ENCODE assay signal across 17 cellular contexts in the genomic region with DNA sequence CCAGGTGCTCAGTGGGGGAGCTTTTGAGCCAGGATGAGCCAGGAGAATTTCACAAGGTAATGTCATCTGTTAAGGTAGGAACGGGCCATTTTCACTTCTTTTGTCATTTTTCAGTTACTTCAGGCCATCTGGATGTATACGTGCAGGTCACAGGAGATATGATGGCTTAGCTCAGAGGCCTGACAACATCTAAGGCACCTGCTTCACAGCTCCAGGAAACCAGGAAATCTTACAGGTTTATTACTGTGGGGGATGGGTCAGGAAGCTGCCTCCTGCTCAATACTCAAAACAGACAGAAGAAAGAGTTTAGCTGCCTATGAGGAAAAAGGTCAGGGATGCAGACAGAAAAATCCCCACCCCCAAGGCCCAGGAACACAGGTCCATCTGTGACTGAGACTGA.
DNase-seq lines count a peak whose midpoint lies in the region; ATAC-seq, FAIRE-seq and TF ChIP-seq lines count a peak whose summit lies in the region.
"Had no signal": no experiment of that assay in that cellular context is flagged by ENCODE, and none has a peak within 500 bp of the region (broad histone marks: within the 10 kb centered on the region; RNA-seq: fewer than 3 reads in every experiment).

No MANE protein-coding gene starts in this region.

- H3K4me2 ChIP-seq in GM23338 (peak overlapping the region; percentile 20), MM.1S (ENCODE audit: low read depth, low read length) (peak overlapping the region; percentile 32; the same call in 1 of the 2 replicates), H1 (ENCODE audit: insufficient read depth in 1 of 2, low read depth in 2 of 2, low read length in 2 of 2) (peak overlapping the region in 1 of 2 experiments; percentile 21; a peak in 2 of 4 replicates), mesendoderm (ENCODE audit: low read length) (no peak overlapping the region)

- no peak for TF ChIP-seq RAD21 in H1 (IDR thresholded peaks at IDR 0.05 in 1 of 2, conservative IDR thresholded peaks at IDR 0.05 in 1 of 2; ENCODE audit: low read depth in 2 of 2, low read length in 2 of 2)

- H3K9me3 ChIP-seq in MM.1S (replicated peaks; ENCODE audit: insufficient read depth, low read length) (no peaks in the 10 kb centered on the region), H1 (ENCODE audit: insufficient read depth in 2 of 2, low read depth in 1 of 2, low read length in 1 of 2) (no peaks in the 10 kb centered on the region), breast epithelium (peaks cover 4 to 11% of the 10 kb centered on the region in 2 donors)
- H3K9me3 ChIP-seq: SJSA1 had no signal

- FAIRE-seq in H1 (lab: Jason Lieb, UNC) (no peak), HTR-8/SVneo (lab: Jason Lieb, UNC) (no peak)

- H3K4me1 ChIP-seq in GM23338 (ENCODE audit: insufficient read depth) (no peaks in the 10 kb centered on the region), MM.1S (ENCODE audit: low read length) (peaks cover 6% of the 10 kb centered on the region; the same call in 1 of the 2 replicates), H1 (replicated peaks in 1 of 4; ENCODE audit: control insufficient read depth in 3 of 4, insufficient read depth in 4 of 4, low read length in 3 of 4) (peaks cover 0 to 4% (median 0%) of the 10 kb centered on the region in 4 experiments; a peak in 1 of 7 replicates), mesendoderm (ENCODE audit: control insufficient read depth, low read depth, low read length) (no peaks in the 10 kb centered on the region), breast epithelium (no peaks in the 10 kb centered on the region)
- H3K4me1 ChIP-seq: SJSA1 had no signal

- H3K9me2 ChIP-seq in GM23338 (ENCODE audit: insufficient read depth) (no peaks in the 10 kb centered on the region), MM.1S (replicated peaks; ENCODE audit: insufficient read depth, low read length) (no peaks in the 10 kb centered on the region)

- no peak overlapping the region for H2BK120ac ChIP-seq in H1 (replicated peaks; ENCODE audit: low read depth, low read length)
- H2BK120ac ChIP-seq in mesendoderm (ENCODE audit: low read depth, low read length), result no peak overlapping the region

- no peak overlapping the region for H4K91ac ChIP-seq in H1 (replicated peaks; ENCODE audit: insufficient read length, low read length)

- H4K20me1 ChIP-seq in GM23338 (replicated peaks; ENCODE audit: insufficient read depth) (no peaks in the 10 kb centered on the region), MM.1S (ENCODE audit: insufficient read depth, low read length) (no peaks in the 10 kb centered on the region), H1 (replicated peaks in 1 of 2; ENCODE audit: control insufficient read depth in 1 of 2, insufficient read depth in 2 of 2, low read length in 2 of 2) (no peaks in the 10 kb centered on the region)

- no peak overlapping the region for H3K18ac ChIP-seq in H1 (ENCODE audit: extremely low read depth, low read length)
- peak overlapping the region; percentile 68 for H3K18ac ChIP-seq in mesendoderm (ENCODE audit: low read length)

- no peak overlapping the region for H3K27ac Mint-ChIP-seq in GM23338
- H3K27ac Mint-ChIP-seq: CD4-positive, CD25-positive, alpha-beta regulatory T cell; IgD-negative memory B cell had no signal

- H3K4me1 Mint-ChIP-seq in GM23338, result peaks cover 16% of the 10 kb centered on the region
- H3K4me1 Mint-ChIP-seq: CD4-positive, CD25-positive, alpha-beta regulatory T cell; IgD-negative memory B cell had no signal

- no peak overlapping the region for H4K5ac ChIP-seq in H1 (ENCODE audit: insufficient read length, low read depth, low read length)
- H4K5ac ChIP-seq in mesendoderm (ENCODE audit: low read length), result no peak overlapping the region

- H3K27me3 Mint-ChIP-seq in GM23338 (ENCODE audit: insufficient read depth, low read depth, poor library complexity), result peaks cover 3% of the 10 kb centered on the region
- H3K27me3 Mint-ChIP-seq: CD4-positive, CD25-positive, alpha-beta regulatory T cell; IgD-negative memory B cell had no signal

- no peak overlapping the region for H3K4ac ChIP-seq in H1 (replicated peaks; ENCODE audit: insufficient read length, low read depth, low read length)
- no peak overlapping the region for H3K4ac ChIP-seq in mesendoderm (ENCODE audit: low read depth, low read length)

- peaks cover 11% of the 10 kb centered on the region; the same call in 1 of the 3 replicates for H3K9me3 Mint-ChIP-seq in GM23338

- no peak overlapping the region for H2BK12ac ChIP-seq in H1 (ENCODE audit: low read depth, low read length)

- no peak overlapping the region for H2BK20ac ChIP-seq in H1 (ENCODE audit: low read length)

- DNase-seq in GM23338 (ENCODE audit: low spot score) (no peak), MM.1S (peak; percentile 61), H1 (ENCODE audit: low read depth in 1 of 2, low spot score in 2 of 2) (no peak), mesendoderm (peak; percentile 48), ureter (ENCODE audit: low spot score) (no peak), breast epithelium (ENCODE audit: low spot score in 2 of 2) (no peak), HTR-8/SVneo (ENCODE audit: insufficient read length, low spot score) (no peak)
- DNase-seq: CD4-positive, CD25-positive, alpha-beta regulatory T cell; GF-D8; H7; Karpas-422; NCI-H1694 treated with DMSO at 0.1 percent for 48 hours; NCI-H2081 treated with DMSO at 0.1 percent for 48 hours; NCI-H2171 treated with DMSO at 0.1 percent for 48 hours had no signal

- no peak for TF ChIP-seq EP300 in H1 (IDR thresholded peaks at IDR 0.05; ENCODE audit: borderline replicate concordance in 1 of 2, low read depth in 2 of 2, low read length in 2 of 2)

- H3K36me3 Mint-ChIP-seq in GM23338 (ENCODE audit: low read depth), result peaks cover 8% of the 10 kb centered on the region; the same call in 1 of the 3 replicates
- H3K36me3 Mint-ChIP-seq: CD4-positive, CD25-positive, alpha-beta regulatory T cell; IgD-negative memory B cell had no signal

- H3K27ac ChIP-seq in GM23338 (ENCODE audit: low read depth) (no peak overlapping the region), MM.1S (ENCODE audit: low read length) (peak overlapping the region; percentile 37; the same call in 1 of the 2 replicates), H1 (ENCODE audit: low read depth, low read length) (no peak overlapping the region), mesendoderm (ENCODE audit: low read depth, low read length) (no peak overlapping the region), breast epithelium (no peak overlapping the region)
- H3K27ac ChIP-seq: SJSA1 had no signal

- no peak overlapping the region for H3K23ac ChIP-seq in H1 (ENCODE audit: insufficient read length)
- H3K23ac ChIP-seq in mesendoderm (ENCODE audit: low read length), result no peak overlapping the region

- no peak overlapping the region for H3K14ac ChIP-seq in H1 (ENCODE audit: insufficient read length)

- no peak for ATAC-seq in GM23338
- ATAC-seq: Panc1 had no signal

- H3K79me2 ChIP-seq in GM23338 (replicated peaks; ENCODE audit: insufficient read depth), result no peaks in the 10 kb centered on the region
- no peaks in the 10 kb centered on the region for H3K79me2 ChIP-seq in MM.1S (ENCODE audit: low read length)
- H3K79me2 ChIP-seq in H1 (ENCODE audit: control insufficient read depth in 1 of 2, insufficient read depth in 2 of 2, low read length in 2 of 2), result no peaks in the 10 kb centered on the region
- H3K79me2 ChIP-seq in mesendoderm (ENCODE audit: control insufficient read depth, insufficient read depth, low read length), result no peaks in the 10 kb centered on the region

- intact Hi-C loops in breast epithelium (cut with DNase I; ENCODE audit: low total_unique reads), result loop anchor here (5.0 kb wide), 1 partner anchor 538 kb away; no protein-coding TSS in a partner anchor

- no peaks in the 10 kb centered on the region for H3K36me3 ChIP-seq in GM23338 (ENCODE audit: insufficient read depth)
- no peaks in the 10 kb centered on the region for H3K36me3 ChIP-seq in MM.1S (replicated peaks; ENCODE audit: insufficient read depth, low read length)
- H3K36me3 ChIP-seq in H1 (ENCODE audit: control insufficient read depth in 2 of 4, insufficient read depth in 4 of 4, low read length in 3 of 4), result no peaks in the 10 kb centered on the region
- no peaks in the 10 kb centered on the region for H3K36me3 ChIP-seq in mesendoderm (ENCODE audit: control insufficient read depth, insufficient read depth, low read length)
- H3K36me3 ChIP-seq in breast epithelium, result no peaks in the 10 kb centered on the region
- H3K36me3 ChIP-seq: SJSA1 had no signal

- H2BK5ac ChIP-seq in H1 (ENCODE audit: low read depth, low read length) (no peak overlapping the region), mesendoderm (ENCODE audit: low read length) (no peak overlapping the region)

- peak overlapping the region; percentile 66 for H2AFZ ChIP-seq in GM23338
- peak overlapping the region; percentile 50 for H2AFZ ChIP-seq in MM.1S (ENCODE audit: low read length)
- peak overlapping the region; percentile 65 for H2AFZ ChIP-seq in H1 (ENCODE audit: low read length)

- H2AK5ac ChIP-seq in H1 (ENCODE audit: low read depth, low read length), result no peak overlapping the region
- no peak overlapping the region for H2AK5ac ChIP-seq in mesendoderm (ENCODE audit: low read length)

- H3K9ac ChIP-seq in MM.1S (ENCODE audit: low read length) (no peak overlapping the region), H1 (replicated peaks in 1 of 4; ENCODE audit: extremely low read depth in 1 of 4, low read depth in 3 of 4, low read length in 3 of 4) (no peak overlapping the region), mesendoderm (ENCODE audit: low read length) (no peak overlapping the region)

- H3F3A ChIP-seq in GM23338 (replicated peaks; ENCODE audit: low read depth) (no peaks in the 10 kb centered on the region), MM.1S (ENCODE audit: insufficient read depth, low read length) (no peaks in the 10 kb centered on the region)

- no peak overlapping the region for H4K8ac ChIP-seq in H1 (ENCODE audit: extremely low read depth, insufficient read depth, low read length)
- no peak overlapping the region for H4K8ac ChIP-seq in mesendoderm (ENCODE audit: low read depth, low read length)

- CTCF ChIA-PET in H1 (lab: Charles Lee; ENCODE audit: partially characterized antibody), result no interaction called here

- TF ChIP-seq CTCF in GM23338 (conservative IDR thresholded peaks at IDR 0.05; ENCODE audit: low read depth in 2 of 2) (no peak), MM.1S (IDR thresholded peaks at IDR 0.05; ENCODE audit: low read length) (no peak), H1 (IDR thresholded peaks at IDR 0.05; ENCODE audit: control extremely low read depth in 1 of 3, insufficient read depth in 1 of 3, low read depth in 1 of 3, low read length in 3 of 3) (no peak), breast epithelium (IDR thresholded peaks at IDR 0.05) (no peak)

- 97% methylated on average over 2 of the region's 2 CpGs; no CpG with 5 or more reads in 1 of the 2 experiments for WGBS in H1 (ENCODE audit: extremely low coverage in 1 of 2, insufficient coverage in 1 of 2, insufficient read length in 1 of 2, insufficient replicate concordance in 2 of 2, low coverage in 1 of 2, low lambda C conversion rate in 2 of 2, missing lambda C conversion rate in 1 of 2), 2 experiments
- no CpG with 5 or more reads among the region's 2 CpGs for WGBS in mesendoderm (ENCODE audit: extremely low coverage, insufficient coverage, low lambda C conversion rate)

- H3K27me3 ChIP-seq in GM23338 (ENCODE audit: insufficient read depth), result no peaks in the 10 kb centered on the region
- no peaks in the 10 kb centered on the region for H3K27me3 ChIP-seq in MM.1S (replicated peaks; ENCODE audit: insufficient read depth, low read length)
- no peaks in the 10 kb centered on the region for H3K27me3 ChIP-seq in H1 (replicated peaks in 1 of 4; ENCODE audit: control insufficient read depth in 3 of 4, extremely low read depth in 1 of 4, insufficient read depth in 3 of 4, low read length in 3 of 4)
- no peaks in the 10 kb centered on the region for H3K27me3 ChIP-seq in mesendoderm (ENCODE audit: insufficient read depth, low read length, poor library complexity)
- H3K27me3 ChIP-seq in breast epithelium, result no peaks in the 10 kb centered on the region
- H3K27me3 ChIP-seq: SJSA1 had no signal

- no peaks in the 10 kb centered on the region for H3K79me1 ChIP-seq in H1 (ENCODE audit: low read depth, low read length)
- H3K79me1 ChIP-seq in mesendoderm (ENCODE audit: low read length), result no peaks in the 10 kb centered on the region

- no peak overlapping the region for H3K4me3 Mint-ChIP-seq in GM23338
- H3K4me3 Mint-ChIP-seq: IgD-negative memory B cell had no signal

- H3K56ac ChIP-seq in H1 (replicated peaks; ENCODE audit: insufficient read length, low read depth, low read length), result no peak overlapping the region
- no peak overlapping the region for H3K56ac ChIP-seq in mesendoderm (ENCODE audit: low read length)

- POLR2A ChIA-PET in H1 (lab: Charles Lee; ENCODE audit: partially characterized antibody), result no interaction called here

- H2BK15ac ChIP-seq in H1 (ENCODE audit: low read length), result no peak overlapping the region
- H2BK15ac ChIP-seq in mesendoderm (replicated peaks; ENCODE audit: low read depth), result no peak overlapping the region

- H3K23me2 ChIP-seq in H1 (ENCODE audit: low read depth, low read length), result no peaks in the 10 kb centered on the region

- H3K4me3 ChIP-seq in GM23338 (no peak overlapping the region), MM.1S (ENCODE audit: low read length) (no peak overlapping the region), H1 (ENCODE audit: extremely low read depth in 1 of 4, insufficient read depth in 2 of 4, low read depth in 3 of 4, low read length in 4 of 4) (no peak overlapping the region), mesendoderm (ENCODE audit: low read length) (no peak overlapping the region), breast epithelium (no peak overlapping the region)
- H3K4me3 ChIP-seq: SJSA1 had no signal

- TF ChIP-seq POLR2A in H1 (IDR thresholded peaks at IDR 0.05; ENCODE audit: control extremely low read depth in 1 of 2, low read depth in 2 of 2, low read length in 2 of 2) (no peak), breast epithelium (IDR thresholded peaks at IDR 0.05) (no peak)

Comparison
In these comparisons a context has a peak if more than half of its experiments do, and no peak if none do; other contexts are left out.
1. DNase-seq: peak in MM.1S (single experiment) and mesendoderm (single experiment); none in GM23338 (single experiment), H1 (0 of 2), ureter (single experiment), breast epithelium (0 of 2) and HTR-8/SVneo (single experiment).
2. Peak in every context shown above with its lines, with median percentiles within 50 percentile points of each other: H2AFZ ChIP-seq.